ENCODE assay signal across 1 cellular context in the genomic region with DNA sequence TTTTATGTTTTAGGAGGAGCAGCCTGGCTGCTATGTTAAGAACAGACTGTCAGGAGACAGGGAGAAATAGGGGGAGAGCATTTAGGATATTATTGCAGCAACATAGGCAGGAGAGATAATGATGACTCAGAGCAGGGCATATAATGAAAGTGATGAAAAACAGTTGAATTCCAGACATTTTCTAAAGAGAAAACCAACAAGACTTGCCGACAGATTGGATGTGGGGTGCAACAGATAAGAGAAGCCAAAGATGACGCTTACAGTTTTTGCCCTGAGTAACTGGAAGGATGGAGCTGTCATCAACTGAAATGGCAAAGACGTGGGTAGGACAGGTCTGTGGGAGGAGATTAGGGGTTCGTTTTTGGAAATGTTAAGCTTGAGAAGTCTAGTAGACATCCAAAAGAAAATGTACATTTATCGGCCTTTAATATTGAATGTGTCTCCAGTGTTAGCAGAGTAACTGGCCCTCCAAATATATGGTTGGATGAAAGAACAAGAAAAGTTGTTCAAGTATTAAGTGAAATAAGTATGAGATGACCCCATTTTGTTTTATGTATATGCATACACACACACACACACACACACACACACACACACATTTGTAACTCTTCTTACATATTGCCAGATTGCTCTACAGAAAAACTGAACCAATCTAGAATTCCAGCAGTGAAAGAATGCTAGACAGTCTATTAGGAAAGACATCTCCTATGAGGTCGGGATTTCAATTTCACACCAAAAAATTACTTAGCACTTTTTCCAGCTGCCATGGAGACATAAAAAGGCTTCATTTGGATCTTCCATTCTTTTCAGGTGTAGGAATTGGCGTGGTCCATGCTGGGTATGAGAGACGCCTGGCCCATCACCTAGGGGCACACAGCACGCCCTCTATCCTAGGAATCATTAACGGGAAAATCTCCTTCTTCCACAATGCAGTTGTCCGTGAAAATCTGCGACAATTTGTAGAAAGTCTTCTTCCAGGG.
A peak's percentile ranks its signal among the peaks of the same experiment; 100 is the strongest.
TF ChIP-seq lines count a peak whose summit lies in the region.

No MANE protein-coding gene starts in this region.

TF ChIP-seq in K562, 482 proteins besides CTCF, POLR2A, EP300 and RAD21 (continued from another document and continues in another):
- TF ChIP-seq, protein P1, sequence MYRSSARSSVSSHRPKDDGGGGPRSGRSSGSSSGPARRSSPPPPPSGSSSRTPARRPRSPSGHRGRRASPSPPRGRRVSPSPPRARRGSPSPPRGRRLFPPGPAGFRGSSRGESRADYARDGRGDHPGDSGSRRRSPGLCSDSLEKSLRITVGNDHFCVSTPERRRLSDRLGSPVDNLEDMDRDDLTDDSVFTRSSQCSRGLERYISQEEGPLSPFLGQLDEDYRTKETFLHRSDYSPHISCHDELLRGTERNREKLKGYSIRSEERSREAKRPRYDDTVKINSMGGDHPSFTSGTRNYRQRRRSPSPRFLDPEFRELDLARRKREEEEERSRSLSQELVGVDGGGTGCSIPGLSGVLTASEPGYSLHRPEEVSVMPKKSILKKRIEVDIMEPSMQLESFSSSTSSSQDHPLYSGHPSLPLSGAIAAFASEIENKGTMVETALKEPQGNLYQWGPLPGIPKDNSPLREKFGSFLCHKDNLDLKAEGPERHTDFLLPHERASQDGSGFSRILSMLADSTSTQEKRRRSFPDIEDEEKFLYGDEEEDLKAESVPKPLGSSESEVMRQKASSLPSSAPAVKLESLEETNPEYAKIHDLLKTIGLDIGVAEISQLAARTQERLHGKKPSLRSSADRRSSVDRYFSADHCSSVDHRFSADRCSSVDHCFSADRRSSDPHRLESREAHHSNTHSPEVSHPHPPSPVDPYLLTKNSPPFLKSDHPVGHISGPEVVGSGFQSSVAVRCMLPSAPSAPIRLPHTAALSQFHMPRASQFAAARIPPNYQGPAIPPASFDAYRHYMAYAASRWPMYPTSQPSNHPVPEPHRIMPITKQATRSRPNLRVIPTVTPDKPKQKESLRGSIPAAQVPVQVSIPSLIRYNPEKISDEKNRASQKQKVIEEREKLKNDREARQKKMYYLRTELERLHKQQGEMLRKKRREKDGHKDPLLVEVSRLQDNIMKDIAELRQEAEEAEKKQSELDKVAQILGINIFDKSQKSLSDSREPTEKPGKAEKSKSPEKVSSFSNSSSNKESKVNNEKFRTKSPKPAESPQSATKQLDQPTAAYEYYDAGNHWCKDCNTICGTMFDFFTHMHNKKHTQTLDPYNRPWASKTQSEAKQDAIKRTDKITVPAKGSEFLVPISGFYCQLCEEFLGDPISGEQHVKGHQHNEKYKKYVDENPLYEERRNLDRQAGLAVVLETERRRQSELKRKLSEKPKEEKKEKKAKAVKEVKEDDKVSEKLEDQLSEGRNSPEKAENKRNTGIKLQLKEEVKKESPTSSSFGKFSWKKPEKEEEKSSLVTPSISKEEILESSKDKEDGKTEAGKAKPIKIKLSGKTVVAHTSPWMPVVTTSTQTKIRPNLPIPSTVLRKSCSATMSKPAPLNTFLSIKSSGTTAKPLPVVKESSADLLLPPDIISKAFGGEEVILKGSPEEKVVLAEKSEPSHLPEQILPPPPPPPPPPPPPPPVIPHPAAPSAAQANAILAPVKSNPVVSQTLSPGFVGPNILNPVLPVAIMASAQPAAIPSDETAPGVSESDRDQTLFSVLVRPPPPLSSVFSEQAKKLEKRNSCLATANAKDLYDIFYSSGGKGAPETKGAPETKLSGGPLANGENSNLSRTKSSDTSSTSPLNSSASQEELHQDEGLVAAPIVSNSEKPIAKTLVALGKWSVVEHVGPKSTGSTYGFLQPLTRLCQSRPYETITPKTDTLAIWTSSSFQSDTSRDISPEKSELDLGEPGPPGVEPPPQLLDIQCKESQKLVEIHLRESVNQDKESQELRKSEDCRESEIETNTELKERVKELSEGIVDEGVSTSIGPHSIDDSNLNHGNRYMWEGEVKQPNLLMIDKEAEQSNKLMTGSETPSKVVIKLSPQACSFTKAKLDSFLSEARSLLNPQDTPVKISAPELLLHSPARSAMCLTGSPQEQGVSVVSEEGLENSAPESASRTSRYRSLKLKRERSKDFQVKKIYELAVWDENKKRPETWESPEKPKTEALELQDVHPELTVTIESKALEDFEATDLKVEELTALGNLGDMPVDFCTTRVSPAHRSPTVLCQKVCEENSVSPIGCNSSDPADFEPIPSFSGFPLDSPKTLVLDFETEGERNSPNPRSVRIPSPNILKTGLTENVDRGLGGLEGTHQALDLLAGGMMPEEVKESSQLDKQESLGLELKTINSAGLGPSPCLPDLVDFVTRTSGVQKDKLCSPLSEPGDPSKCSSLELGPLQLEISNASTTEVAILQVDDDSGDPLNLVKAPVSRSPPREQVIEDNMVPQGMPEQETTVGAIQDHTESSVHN (IDR thresholded peaks at IDR 0.05; ENCODE audit: borderline replicate concordance in 1 of 2, low read depth in 1 of 2) = peak; percentile 94 to 98; a peak in 3 of 4 replicates
- TF ChIP-seq, protein P2, sequence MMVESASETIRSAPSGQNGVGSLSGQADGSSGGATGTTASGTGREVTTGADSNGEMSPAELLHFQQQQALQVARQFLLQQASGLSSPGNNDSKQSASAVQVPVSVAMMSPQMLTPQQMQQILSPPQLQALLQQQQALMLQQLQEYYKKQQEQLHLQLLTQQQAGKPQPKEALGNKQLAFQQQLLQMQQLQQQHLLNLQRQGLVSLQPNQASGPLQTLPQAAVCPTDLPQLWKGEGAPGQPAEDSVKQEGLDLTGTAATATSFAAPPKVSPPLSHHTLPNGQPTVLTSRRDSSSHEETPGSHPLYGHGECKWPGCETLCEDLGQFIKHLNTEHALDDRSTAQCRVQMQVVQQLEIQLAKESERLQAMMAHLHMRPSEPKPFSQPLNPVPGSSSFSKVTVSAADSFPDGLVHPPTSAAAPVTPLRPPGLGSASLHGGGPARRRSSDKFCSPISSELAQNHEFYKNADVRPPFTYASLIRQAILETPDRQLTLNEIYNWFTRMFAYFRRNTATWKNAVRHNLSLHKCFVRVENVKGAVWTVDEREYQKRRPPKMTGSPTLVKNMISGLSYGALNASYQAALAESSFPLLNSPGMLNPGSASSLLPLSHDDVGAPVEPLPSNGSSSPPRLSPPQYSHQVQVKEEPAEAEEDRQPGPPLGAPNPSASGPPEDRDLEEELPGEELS (CRISPR knock-in tag; IDR thresholded peaks at IDR 0.05; ENCODE audit: borderline replicate concordance) = no peak
- TF ChIP-seq KDM2B (CRISPR knock-in tag; IDR thresholded peaks at IDR 0.05) (no peak), SRSF3 (IDR thresholded peaks at IDR 0.05; ENCODE audit: insufficient read depth, low read length) (no peak), CCNT2 (IDR thresholded peaks at IDR 0.05; ENCODE audit: borderline replicate concordance, extremely low read depth, insufficient read length, low read depth, low read length) (peak; percentile 97), PPARD (CRISPR knock-in tag; IDR thresholded peaks at IDR 0.05) (no peak), ZNF41 (CRISPR knock-in tag; conservative IDR thresholded peaks at IDR 0.05) (0 out of 2 replicates have a peak, but pooled peaks have one; percentile 3), MAFK (IDR thresholded peaks at IDR 0.05; ENCODE audit: low read length) (peak; percentile 80), ILF3 (IDR thresholded peaks at IDR 0.05; ENCODE audit: borderline replicate concordance) (peak; percentile 82; the same call in 1 of the 2 replicates), C11orf30 (IDR thresholded peaks at IDR 0.05; ENCODE audit: low read depth) (peak; percentile 97), ZNF668 (CRISPR knock-in tag; IDR thresholded peaks at IDR 0.05) (0 out of 2 replicates have a peak, but pooled peaks have one; percentile 57), JUN (IDR thresholded peaks at IDR 0.05; ENCODE audit: borderline replicate concordance, low read depth, low read length) (peak; percentile 96), JUN (CRISPR knock-in tag; IDR thresholded peaks at IDR 0.05; ENCODE audit: borderline replicate concordance) (no peak), DDX20 (tag; IDR thresholded peaks at IDR 0.05; ENCODE audit: low read depth) (no peak), CSDE1 (IDR thresholded peaks at IDR 0.05) (peak in 1 of 2 experiments; percentile 31; a peak in 1 of 4 replicates), EHMT2 (IDR thresholded peaks at IDR 0.05) (peak; percentile 72), MTA3 (IDR thresholded peaks at IDR 0.05; ENCODE audit: borderline replicate concordance) (peak; percentile 93; the same call in 1 of the 2 replicates), ZNF584 (CRISPR knock-in tag; IDR thresholded peaks at IDR 0.05; ENCODE audit: low read depth) (peak; percentile 79; the same call in 1 of the 2 replicates), NFE2 (IDR thresholded peaks at IDR 0.05; ENCODE audit: low read depth) (peak; percentile 94), SMARCA4 (IDR thresholded peaks at IDR 0.05) (peak; percentile 100), ILK (tag; IDR thresholded peaks at IDR 0.05; ENCODE audit: borderline replicate concordance, low read depth) (0 out of 2 replicates have a peak, but pooled peaks have one; percentile 15), NR2C1 (IDR thresholded peaks at IDR 0.05) (peak; percentile 47; the same call in 1 of the 2 replicates), NR2C1 (tag; IDR thresholded peaks at IDR 0.05) (peak; percentile 56), ZZZ3 (IDR thresholded peaks at IDR 0.05) (no peak), LARP7 (IDR thresholded peaks at IDR 0.05) (0 out of 2 replicates have a peak, but pooled peaks have one; percentile 77), ZNF785 (CRISPR knock-in tag; IDR thresholded peaks at IDR 0.05) (no peak), STAT5A (IDR thresholded peaks at IDR 0.05; ENCODE audit: borderline replicate concordance, low read length) (peak; percentile 95), NFRKB (IDR thresholded peaks at IDR 0.05; ENCODE audit: low read depth) (peak; percentile 80), WHSC1 (IDR thresholded peaks at IDR 0.05; ENCODE audit: low read length) (no peak)
- TF ChIP-seq, protein P3, sequence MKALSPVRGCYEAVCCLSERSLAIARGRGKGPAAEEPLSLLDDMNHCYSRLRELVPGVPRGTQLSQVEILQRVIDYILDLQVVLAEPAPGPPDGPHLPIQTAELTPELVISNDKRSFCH (CRISPR knock-in tag; IDR thresholded peaks at IDR 0.05) = no peak
- TF ChIP-seq, protein P3 (tag; IDR thresholded peaks at IDR 0.05) = peak; percentile 84
- TF ChIP-seq, protein P4, sequence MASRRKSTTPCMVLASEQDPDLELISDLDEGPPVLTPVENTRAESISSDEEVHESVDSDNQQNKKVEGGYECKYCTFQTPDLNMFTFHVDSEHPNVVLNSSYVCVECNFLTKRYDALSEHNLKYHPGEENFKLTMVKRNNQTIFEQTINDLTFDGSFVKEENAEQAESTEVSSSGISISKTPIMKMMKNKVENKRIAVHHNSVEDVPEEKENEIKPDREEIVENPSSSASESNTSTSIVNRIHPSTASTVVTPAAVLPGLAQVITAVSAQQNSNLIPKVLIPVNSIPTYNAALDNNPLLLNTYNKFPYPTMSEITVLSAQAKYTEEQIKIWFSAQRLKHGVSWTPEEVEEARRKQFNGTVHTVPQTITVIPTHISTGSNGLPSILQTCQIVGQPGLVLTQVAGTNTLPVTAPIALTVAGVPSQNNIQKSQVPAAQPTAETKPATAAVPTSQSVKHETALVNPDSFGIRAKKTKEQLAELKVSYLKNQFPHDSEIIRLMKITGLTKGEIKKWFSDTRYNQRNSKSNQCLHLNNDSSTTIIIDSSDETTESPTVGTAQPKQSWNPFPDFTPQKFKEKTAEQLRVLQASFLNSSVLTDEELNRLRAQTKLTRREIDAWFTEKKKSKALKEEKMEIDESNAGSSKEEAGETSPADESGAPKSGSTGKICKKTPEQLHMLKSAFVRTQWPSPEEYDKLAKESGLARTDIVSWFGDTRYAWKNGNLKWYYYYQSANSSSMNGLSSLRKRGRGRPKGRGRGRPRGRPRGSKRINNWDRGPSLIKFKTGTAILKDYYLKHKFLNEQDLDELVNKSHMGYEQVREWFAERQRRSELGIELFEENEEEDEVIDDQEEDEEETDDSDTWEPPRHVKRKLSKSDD (conservative IDR thresholded peaks at IDR 0.05; ENCODE audit: low read length) = no peak
- TF ChIP-seq, protein P5, sequence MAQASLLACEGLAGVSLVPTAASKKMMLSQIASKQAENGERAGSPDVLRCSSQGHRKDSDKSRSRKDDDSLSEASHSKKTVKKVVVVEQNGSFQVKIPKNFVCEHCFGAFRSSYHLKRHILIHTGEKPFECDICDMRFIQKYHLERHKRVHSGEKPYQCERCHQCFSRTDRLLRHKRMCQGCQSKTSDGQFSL (CRISPR knock-in tag; IDR thresholded peaks at IDR 0.05) = no peak
- TF ChIP-seq, protein P5 (tag; IDR thresholded peaks at IDR 0.05) = peak; percentile 40 to 63; a peak in 1 of 4 replicates
- TF ChIP-seq, protein P6, sequence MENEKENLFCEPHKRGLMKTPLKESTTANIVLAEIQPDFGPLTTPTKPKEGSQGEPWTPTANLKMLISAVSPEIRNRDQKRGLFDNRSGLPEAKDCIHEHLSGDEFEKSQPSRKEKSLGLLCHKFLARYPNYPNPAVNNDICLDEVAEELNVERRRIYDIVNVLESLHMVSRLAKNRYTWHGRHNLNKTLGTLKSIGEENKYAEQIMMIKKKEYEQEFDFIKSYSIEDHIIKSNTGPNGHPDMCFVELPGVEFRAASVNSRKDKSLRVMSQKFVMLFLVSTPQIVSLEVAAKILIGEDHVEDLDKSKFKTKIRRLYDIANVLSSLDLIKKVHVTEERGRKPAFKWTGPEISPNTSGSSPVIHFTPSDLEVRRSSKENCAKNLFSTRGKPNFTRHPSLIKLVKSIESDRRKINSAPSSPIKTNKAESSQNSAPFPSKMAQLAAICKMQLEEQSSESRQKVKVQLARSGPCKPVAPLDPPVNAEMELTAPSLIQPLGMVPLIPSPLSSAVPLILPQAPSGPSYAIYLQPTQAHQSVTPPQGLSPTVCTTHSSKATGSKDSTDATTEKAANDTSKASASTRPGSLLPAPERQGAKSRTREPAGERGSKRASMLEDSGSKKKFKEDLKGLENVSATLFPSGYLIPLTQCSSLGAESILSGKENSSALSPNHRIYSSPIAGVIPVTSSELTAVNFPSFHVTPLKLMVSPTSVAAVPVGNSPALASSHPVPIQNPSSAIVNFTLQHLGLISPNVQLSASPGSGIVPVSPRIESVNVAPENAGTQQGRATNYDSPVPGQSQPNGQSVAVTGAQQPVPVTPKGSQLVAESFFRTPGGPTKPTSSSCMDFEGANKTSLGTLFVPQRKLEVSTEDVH (IDR thresholded peaks at IDR 0.05; ENCODE audit: low read depth, partially characterized antibody) = peak; percentile 44
- TF ChIP-seq, protein P7, sequence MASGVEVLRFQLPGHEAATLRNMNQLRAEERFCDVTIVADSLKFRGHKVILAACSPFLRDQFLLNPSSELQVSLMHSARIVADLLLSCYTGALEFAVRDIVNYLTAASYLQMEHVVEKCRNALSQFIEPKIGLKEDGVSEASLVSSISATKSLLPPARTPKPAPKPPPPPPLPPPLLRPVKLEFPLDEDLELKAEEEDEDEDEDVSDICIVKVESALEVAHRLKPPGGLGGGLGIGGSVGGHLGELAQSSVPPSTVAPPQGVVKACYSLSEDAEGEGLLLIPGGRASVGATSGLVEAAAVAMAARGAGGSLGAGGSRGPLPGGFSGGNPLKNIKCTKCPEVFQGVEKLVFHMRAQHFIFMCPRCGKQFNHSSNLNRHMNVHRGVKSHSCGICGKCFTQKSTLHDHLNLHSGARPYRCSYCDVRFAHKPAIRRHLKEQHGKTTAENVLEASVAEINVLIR (CRISPR knock-in tag; IDR thresholded peaks at IDR 0.05) = peak; percentile 77
